In the genomic region with DNA sequence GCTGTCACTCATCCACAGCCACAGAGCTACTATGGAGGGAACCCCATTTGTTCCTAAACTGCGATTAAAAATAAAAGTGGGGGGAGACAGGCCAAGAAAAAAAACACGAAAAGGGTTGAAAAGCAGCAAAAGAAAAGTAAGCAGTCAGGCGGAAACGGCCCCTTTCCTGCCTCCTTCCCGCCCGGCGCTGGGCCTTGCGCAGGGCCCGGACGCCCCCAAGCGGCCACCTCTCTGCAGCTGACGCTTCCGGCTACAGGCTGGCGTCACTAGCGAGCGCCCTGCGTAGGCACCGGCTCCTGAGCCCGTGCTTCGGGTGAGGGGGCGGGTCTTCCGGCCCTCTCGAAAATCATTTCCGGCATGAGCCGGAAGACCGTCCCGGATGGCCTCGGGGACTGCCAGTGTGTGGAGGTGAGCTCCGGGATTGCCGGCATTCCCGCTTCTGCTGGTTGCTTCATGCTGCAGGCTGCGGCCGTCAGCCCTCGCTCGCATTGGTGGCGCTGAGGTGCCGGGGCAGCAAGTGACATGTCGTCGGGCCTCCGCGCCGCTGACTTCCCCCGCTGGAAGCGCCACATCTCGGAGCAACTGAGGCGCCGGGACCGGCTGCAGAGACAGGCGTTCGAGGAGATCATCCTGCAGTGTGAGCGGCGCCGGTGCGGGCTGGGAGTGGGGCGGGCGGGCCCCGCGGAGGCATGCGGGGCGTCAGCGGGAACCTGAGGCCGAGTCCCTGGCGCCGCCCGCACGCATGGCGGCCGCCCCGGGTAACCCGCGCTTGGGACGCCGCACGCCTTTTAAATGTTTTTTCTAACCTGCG, we compare ENCODE assay signal across 1 cellular context.
TF ChIP-seq lines count a peak whose summit lies in the region.

Gene ATG16L1 (plus strand): TSS at position 368 of the 811 bp plus-strand sequence. CDS start 155 bp downstream, at position 523.

TF ChIP-seq in HepG2, 621 proteins besides CTCF, POLR2A, EP300 and RAD21 (continued from another document and continues in another):
- TF ChIP-seq, protein P1, sequence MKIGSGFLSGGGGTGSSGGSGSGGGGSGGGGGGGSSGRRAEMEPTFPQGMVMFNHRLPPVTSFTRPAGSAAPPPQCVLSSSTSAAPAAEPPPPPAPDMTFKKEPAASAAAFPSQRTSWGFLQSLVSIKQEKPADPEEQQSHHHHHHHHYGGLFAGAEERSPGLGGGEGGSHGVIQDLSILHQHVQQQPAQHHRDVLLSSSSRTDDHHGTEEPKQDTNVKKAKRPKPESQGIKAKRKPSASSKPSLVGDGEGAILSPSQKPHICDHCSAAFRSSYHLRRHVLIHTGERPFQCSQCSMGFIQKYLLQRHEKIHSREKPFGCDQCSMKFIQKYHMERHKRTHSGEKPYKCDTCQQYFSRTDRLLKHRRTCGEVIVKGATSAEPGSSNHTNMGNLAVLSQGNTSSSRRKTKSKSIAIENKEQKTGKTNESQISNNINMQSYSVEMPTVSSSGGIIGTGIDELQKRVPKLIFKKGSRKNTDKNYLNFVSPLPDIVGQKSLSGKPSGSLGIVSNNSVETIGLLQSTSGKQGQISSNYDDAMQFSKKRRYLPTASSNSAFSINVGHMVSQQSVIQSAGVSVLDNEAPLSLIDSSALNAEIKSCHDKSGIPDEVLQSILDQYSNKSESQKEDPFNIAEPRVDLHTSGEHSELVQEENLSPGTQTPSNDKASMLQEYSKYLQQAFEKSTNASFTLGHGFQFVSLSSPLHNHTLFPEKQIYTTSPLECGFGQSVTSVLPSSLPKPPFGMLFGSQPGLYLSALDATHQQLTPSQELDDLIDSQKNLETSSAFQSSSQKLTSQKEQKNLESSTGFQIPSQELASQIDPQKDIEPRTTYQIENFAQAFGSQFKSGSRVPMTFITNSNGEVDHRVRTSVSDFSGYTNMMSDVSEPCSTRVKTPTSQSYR (CRISPR knock-in tag; IDR thresholded peaks at IDR 0.05; ENCODE audit: borderline replicate concordance), result peak; percentile 43; the same call in 1 of the 2 replicates
- no peak; the same call in 1 of the 2 replicates for TF ChIP-seq ZNF616 (CRISPR knock-in tag; IDR thresholded peaks at IDR 0.05; ENCODE audit: low read depth)
- TF ChIP-seq ZFP36L1 (CRISPR knock-in tag; IDR thresholded peaks at IDR 0.05), result peak; percentile 74; the same call in 1 of the 2 replicates
- TF ChIP-seq EZH2 (conservative IDR thresholded peaks at IDR 0.05; ENCODE audit: low read depth, low read length), result no peak
- TF ChIP-seq ZNF225 (CRISPR knock-in tag; IDR thresholded peaks at IDR 0.05), result peak; percentile 94
- TF ChIP-seq ATF3 (CRISPR knock-in tag; IDR thresholded peaks at IDR 0.05), result peak; percentile 73
- TF ChIP-seq ZBTB3 (CRISPR knock-in tag; IDR thresholded peaks at IDR 0.05; ENCODE audit: borderline replicate concordance, low read depth), result peak; percentile 96
- peak; percentile 86; the same call in 1 of the 2 replicates for TF ChIP-seq ZNF33A (CRISPR knock-in tag; IDR thresholded peaks at IDR 0.05; ENCODE audit: borderline replicate concordance)
- no peak for TF ChIP-seq PHF5A (CRISPR knock-in tag; IDR thresholded peaks at IDR 0.05; ENCODE audit: low read depth, unreplicated experiment)
- no peak for TF ChIP-seq ZNF672 (CRISPR knock-in tag; IDR thresholded peaks at IDR 0.05)
- TF ChIP-seq NR2C2 (CRISPR knock-in tag; IDR thresholded peaks at IDR 0.05; ENCODE audit: borderline replicate concordance), result peak; percentile 97
- TF ChIP-seq ZMAT5 (CRISPR knock-in tag; IDR thresholded peaks at IDR 0.05; ENCODE audit: borderline replicate concordance, low read depth), result no peak
- TF ChIP-seq ZNF790 (CRISPR knock-in tag; IDR thresholded peaks at IDR 0.05; ENCODE audit: borderline replicate concordance), result no peak
- TF ChIP-seq RXRB (CRISPR knock-in tag; IDR thresholded peaks at IDR 0.05; ENCODE audit: borderline replicate concordance), result peak; percentile 87
- peak; percentile 93 for TF ChIP-seq ZNF235 (CRISPR knock-in tag; IDR thresholded peaks at IDR 0.05; ENCODE audit: borderline replicate concordance)
- peak; percentile 59; the same call in 1 of the 2 replicates for TF ChIP-seq KLF15 (CRISPR knock-in tag; IDR thresholded peaks at IDR 0.05; ENCODE audit: borderline replicate concordance)
- TF ChIP-seq DNMT1 (CRISPR knock-in tag; IDR thresholded peaks at IDR 0.05), result peak; percentile 90; the same call in 1 of the 2 replicates
- no peak for TF ChIP-seq ZNF282 (IDR thresholded peaks at IDR 0.05; ENCODE audit: partially characterized antibody)
- TF ChIP-seq YEATS4 (CRISPR knock-in tag; IDR thresholded peaks at IDR 0.05; ENCODE audit: borderline replicate concordance), result peak; percentile 89
- TF ChIP-seq HMGXB4 (CRISPR knock-in tag; IDR thresholded peaks at IDR 0.05; ENCODE audit: borderline replicate concordance in 1 of 2, low read depth in 1 of 2), result peak; percentile 94 to 95
- TF ChIP-seq ZNF570 (CRISPR knock-in tag; IDR thresholded peaks at IDR 0.05; ENCODE audit: borderline replicate concordance), result 0 out of 2 replicates have a peak, but pooled peaks have one; percentile 30
- TF ChIP-seq ETV6 (CRISPR knock-in tag; conservative IDR thresholded peaks at IDR 0.05), result peak; percentile 88
- peak; percentile 98 for TF ChIP-seq STAG1 (CRISPR knock-in tag; IDR thresholded peaks at IDR 0.05)
- TF ChIP-seq RFX1 (IDR thresholded peaks at IDR 0.05), result no peak
- no peak for TF ChIP-seq ZNF879 (CRISPR knock-in tag; IDR thresholded peaks at IDR 0.05)
- peak; percentile 36; the same call in 1 of the 2 replicates for TF ChIP-seq GFI1 (CRISPR knock-in tag; IDR thresholded peaks at IDR 0.05; ENCODE audit: borderline replicate concordance)
- peak; percentile 50; the same call in 1 of the 2 replicates for TF ChIP-seq MIXL1 (CRISPR knock-in tag; IDR thresholded peaks at IDR 0.05)
- no peak; the same call in 1 of the 2 replicates for TF ChIP-seq ZNF441 (CRISPR knock-in tag; IDR thresholded peaks at IDR 0.05; ENCODE audit: borderline replicate concordance)
- TF ChIP-seq, protein P2, sequence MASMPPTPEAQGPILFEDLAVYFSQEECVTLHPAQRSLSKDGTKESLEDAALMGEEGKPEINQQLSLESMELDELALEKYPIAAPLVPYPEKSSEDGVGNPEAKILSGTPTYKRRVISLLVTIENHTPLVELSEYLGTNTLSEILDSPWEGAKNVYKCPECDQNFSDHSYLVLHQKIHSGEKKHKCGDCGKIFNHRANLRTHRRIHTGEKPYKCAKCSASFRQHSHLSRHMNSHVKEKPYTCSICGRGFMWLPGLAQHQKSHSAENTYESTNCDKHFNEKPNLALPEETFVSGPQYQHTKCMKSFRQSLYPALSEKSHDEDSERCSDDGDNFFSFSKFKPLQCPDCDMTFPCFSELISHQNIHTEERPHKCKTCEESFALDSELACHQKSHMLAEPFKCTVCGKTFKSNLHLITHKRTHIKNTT (CRISPR knock-in tag; IDR thresholded peaks at IDR 0.05), result no peak
- peak; percentile 92 for TF ChIP-seq ARNT2 (CRISPR knock-in tag; IDR thresholded peaks at IDR 0.05; ENCODE audit: low read depth)
- TF ChIP-seq, protein P3, sequence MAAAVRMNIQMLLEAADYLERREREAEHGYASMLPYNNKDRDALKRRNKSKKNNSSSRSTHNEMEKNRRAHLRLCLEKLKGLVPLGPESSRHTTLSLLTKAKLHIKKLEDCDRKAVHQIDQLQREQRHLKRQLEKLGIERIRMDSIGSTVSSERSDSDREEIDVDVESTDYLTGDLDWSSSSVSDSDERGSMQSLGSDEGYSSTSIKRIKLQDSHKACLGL (CRISPR knock-in tag; IDR thresholded peaks at IDR 0.05), result peak; percentile 91; the same call in 1 of the 2 replicates
- TF ChIP-seq BRD4 (CRISPR knock-in tag; IDR thresholded peaks at IDR 0.05), result no peak
- TF ChIP-seq, protein P4, sequence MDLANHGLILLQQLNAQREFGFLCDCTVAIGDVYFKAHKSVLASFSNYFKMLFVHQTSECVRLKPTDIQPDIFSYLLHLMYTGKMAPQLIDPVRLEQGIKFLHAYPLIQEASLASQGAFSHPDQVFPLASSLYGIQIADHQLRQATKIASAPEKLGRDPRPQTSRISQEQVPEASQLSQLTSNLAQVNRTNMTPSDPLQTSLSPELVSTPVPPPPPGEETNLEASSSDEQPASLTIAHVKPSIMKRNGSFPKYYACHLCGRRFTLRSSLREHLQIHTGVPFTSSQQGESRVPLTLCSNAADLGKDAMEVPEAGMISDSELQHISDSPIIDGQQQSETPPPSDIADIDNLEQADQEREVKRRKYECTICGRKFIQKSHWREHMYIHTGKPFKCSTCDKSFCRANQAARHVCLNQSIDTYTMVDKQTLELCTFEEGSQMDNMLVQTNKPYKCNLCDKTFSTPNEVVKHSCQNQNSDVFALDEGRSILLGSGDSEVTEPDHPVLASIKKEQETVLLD (CRISPR knock-in tag; IDR thresholded peaks at IDR 0.05; ENCODE audit: low read depth), result 0 out of 2 replicates have a peak, but pooled peaks have one; percentile 13
- no peak for TF ChIP-seq ZFP41 (CRISPR knock-in tag; IDR thresholded peaks at IDR 0.05; ENCODE audit: borderline replicate concordance)
- TF ChIP-seq, protein P5, sequence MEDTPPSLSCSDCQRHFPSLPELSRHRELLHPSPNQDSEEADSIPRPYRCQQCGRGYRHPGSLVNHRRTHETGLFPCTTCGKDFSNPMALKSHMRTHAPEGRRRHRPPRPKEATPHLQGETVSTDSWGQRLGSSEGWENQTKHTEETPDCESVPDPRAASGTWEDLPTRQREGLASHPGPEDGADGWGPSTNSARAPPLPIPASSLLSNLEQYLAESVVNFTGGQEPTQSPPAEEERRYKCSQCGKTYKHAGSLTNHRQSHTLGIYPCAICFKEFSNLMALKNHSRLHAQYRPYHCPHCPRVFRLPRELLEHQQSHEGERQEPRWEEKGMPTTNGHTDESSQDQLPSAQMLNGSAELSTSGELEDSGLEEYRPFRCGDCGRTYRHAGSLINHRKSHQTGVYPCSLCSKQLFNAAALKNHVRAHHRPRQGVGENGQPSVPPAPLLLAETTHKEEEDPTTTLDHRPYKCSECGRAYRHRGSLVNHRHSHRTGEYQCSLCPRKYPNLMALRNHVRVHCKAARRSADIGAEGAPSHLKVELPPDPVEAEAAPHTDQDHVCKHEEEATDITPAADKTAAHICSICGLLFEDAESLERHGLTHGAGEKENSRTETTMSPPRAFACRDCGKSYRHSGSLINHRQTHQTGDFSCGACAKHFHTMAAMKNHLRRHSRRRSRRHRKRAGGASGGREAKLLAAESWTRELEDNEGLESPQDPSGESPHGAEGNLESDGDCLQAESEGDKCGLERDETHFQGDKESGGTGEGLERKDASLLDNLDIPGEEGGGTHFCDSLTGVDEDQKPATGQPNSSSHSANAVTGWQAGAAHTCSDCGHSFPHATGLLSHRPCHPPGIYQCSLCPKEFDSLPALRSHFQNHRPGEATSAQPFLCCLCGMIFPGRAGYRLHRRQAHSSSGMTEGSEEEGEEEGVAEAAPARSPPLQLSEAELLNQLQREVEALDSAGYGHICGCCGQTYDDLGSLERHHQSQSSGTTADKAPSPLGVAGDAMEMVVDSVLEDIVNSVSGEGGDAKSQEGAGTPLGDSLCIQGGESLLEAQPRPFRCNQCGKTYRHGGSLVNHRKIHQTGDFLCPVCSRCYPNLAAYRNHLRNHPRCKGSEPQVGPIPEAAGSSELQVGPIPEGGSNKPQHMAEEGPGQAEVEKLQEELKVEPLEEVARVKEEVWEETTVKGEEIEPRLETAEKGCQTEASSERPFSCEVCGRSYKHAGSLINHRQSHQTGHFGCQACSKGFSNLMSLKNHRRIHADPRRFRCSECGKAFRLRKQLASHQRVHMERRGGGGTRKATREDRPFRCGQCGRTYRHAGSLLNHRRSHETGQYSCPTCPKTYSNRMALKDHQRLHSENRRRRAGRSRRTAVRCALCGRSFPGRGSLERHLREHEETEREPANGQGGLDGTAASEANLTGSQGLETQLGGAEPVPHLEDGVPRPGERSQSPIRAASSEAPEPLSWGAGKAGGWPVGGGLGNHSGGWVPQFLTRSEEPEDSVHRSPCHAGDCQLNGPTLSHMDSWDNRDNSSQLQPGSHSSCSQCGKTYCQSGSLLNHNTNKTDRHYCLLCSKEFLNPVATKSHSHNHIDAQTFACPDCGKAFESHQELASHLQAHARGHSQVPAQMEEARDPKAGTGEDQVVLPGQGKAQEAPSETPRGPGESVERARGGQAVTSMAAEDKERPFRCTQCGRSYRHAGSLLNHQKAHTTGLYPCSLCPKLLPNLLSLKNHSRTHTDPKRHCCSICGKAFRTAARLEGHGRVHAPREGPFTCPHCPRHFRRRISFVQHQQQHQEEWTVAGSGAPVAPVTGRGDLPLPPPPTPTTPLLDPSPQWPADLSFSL (CRISPR knock-in tag; IDR thresholded peaks at IDR 0.05), result no peak
- peak; percentile 99 for TF ChIP-seq ELF1 (CRISPR knock-in tag; IDR thresholded peaks at IDR 0.05)
- peak; percentile 95 for TF ChIP-seq POLR2AphosphoS5 (IDR thresholded peaks at IDR 0.05; ENCODE audit: low read depth, low read length)
- TF ChIP-seq ZNF33B (CRISPR knock-in tag; IDR thresholded peaks at IDR 0.05), result no peak
- no peak; a peak in 1 of 4 replicates for TF ChIP-seq NR2F1 (CRISPR knock-in tag; IDR thresholded peaks at IDR 0.05)
- no peak for TF ChIP-seq ZNF382 (CRISPR knock-in tag; IDR thresholded peaks at IDR 0.05; ENCODE audit: borderline replicate concordance)
- peak; percentile 69; the same call in 1 of the 2 replicates for TF ChIP-seq HNF4G (IDR thresholded peaks at IDR 0.05; ENCODE audit: borderline replicate concordance, low read depth, low read length)
- TF ChIP-seq HNF4G (CRISPR knock-in tag; IDR thresholded peaks at IDR 0.05; ENCODE audit: borderline replicate concordance, low read depth), result no peak
- TF ChIP-seq SOX6 (IDR thresholded peaks at IDR 0.05), result no peak
- TF ChIP-seq SOX6 (CRISPR knock-in tag; IDR thresholded peaks at IDR 0.05), result peak; percentile 80
- TF ChIP-seq CCAR2 (optimal IDR thresholded peaks at IDR 0.05; ENCODE audit: low read depth, low read length), result no peak
- peak; percentile 96; the same call in 1 of the 2 replicates for TF ChIP-seq ZNF569 (CRISPR knock-in tag; IDR thresholded peaks at IDR 0.05; ENCODE audit: borderline replicate concordance)
- no peak; the same call in 1 of the 2 replicates for TF ChIP-seq MAFF (IDR thresholded peaks at IDR 0.05; ENCODE audit: low read depth, low read length)
- TF ChIP-seq SNAI1 (CRISPR knock-in tag; IDR thresholded peaks at IDR 0.05; ENCODE audit: borderline replicate concordance), result peak; percentile 31
- no peak for TF ChIP-seq ATF7 (IDR thresholded peaks at IDR 0.05)
- 0 out of 2 replicates have a peak, but pooled peaks have one; percentile 58 for TF ChIP-seq ATF7 (CRISPR knock-in tag; IDR thresholded peaks at IDR 0.05)
- peak; percentile 87; the same call in 1 of the 2 replicates for TF ChIP-seq ZNF782 (CRISPR knock-in tag; IDR thresholded peaks at IDR 0.05; ENCODE audit: borderline replicate concordance)
